ENCODE assay signal across 7 cellular contexts in genomic region chr22:38201371-38201717, GRCh38. TPM values are rescaled to one million over a fixed set of nuclear protein-coding genes. Genes with fewer than 3 reads are reported as not detected.
DNase-seq lines count a peak whose midpoint lies in the region; ATAC-seq, FAIRE-seq and TF ChIP-seq lines count a peak whose summit lies in the region.

No MANE protein-coding gene starts in this region.

- peaks cover 5% of the 10 kb centered on the region; the same call in 1 of the 2 replicates for H3K36me3 Mint-ChIP-seq in HFFc6 (ENCODE audit: low read depth)
- H3K36me3 Mint-ChIP-seq in activated T-helper 2 cell treated with anti-CD3 and anti-CD28 coated beads, Interferon-gamma antibody, Interleukin-2, Interleukin-4, amounts not matched to agents 10 μg/mL and 5 μg/mL and 100 μg/mL, durations not matched to agents 14 hours and 24 hours and 36 hours (ENCODE audit: low read depth) = no peaks in the 10 kb centered on the region

- peak overlapping the region; percentile 94 for H3K27ac Mint-ChIP-seq in HFFc6
- H3K27ac Mint-ChIP-seq in activated T-helper 2 cell treated with anti-CD3 and anti-CD28 coated beads, Interferon-gamma antibody, Interleukin-2, Interleukin-4, amounts not matched to agents 10 μg/mL and 5 μg/mL and 100 μg/mL, durations not matched to agents 14 hours and 24 hours and 36 hours = peak overlapping the region; percentile 68

- no peak for DNase-seq in HFFc6
- DNase-seq in activated T-helper 2 cell treated with anti-CD3 and anti-CD28 coated beads, Interferon-gamma antibody, Interleukin-2, Interleukin-4, amounts not matched to agents 10 μg/mL and 5 μg/mL and 100 μg/mL, durations not matched to agents 14 hours and 24 hours and 36 hours (ENCODE audit: low spot score) = no peak
- DNase-seq in stomach = no peak
- no peak for DNase-seq in hypothalamus (lab: John Stamatoyannopoulos, UW)
- no peak for DNase-seq in GM12891 (ENCODE audit: insufficient read length, low spot score)

- no peak for FAIRE-seq in GM12891 (lab: Jason Lieb, UNC)

- H3K9ac ChIP-seq in iPS-15b (ENCODE audit: low read depth, low read length) = peak overlapping the region; percentile 60

- H3K36me3 ChIP-seq in iPS-15b (ENCODE audit: control insufficient read depth, insufficient read depth, low read length) (no peaks in the 10 kb centered on the region), stomach (peaks cover 0 to 6% (median 0%) of the 10 kb centered on the region in 4 donors)

- H3K4me3 ChIP-seq in iPS-15b (ENCODE audit: low read depth, low read length) = peak overlapping the region; percentile 88
- peak overlapping the region; percentile 69 to 96 (median 80) for H3K4me3 ChIP-seq in stomach

- TF ChIP-seq EP300 in stomach (IDR thresholded peaks at IDR 0.05) = no peak

- ATAC-seq in GM18858 (IDR thresholded peaks at IDR 0.05; ENCODE audit: unreplicated experiment) = no peak

- WGBS in stomach, 5 donors = 17 to 25% (median 22%) methylated on average over 7 to 8 of the region's 8 CpGs

- peak overlapping the region; percentile 89 for H3K4me3 Mint-ChIP-seq in HFFc6
- peak overlapping the region; percentile 83 for H3K4me3 Mint-ChIP-seq in activated T-helper 2 cell treated with anti-CD3 and anti-CD28 coated beads, Interferon-gamma antibody, Interleukin-2, Interleukin-4, amounts not matched to agents 10 μg/mL and 5 μg/mL and 100 μg/mL, durations not matched to agents 14 hours and 24 hours and 36 hours (ENCODE audit: low read depth)

- intact Hi-C loops in activated T-helper 2 cell treated with anti-CD3 and anti-CD28 coated beads, Interferon-gamma antibody, Interleukin-2, Interleukin-4, amounts not matched to agents 10 μg/mL and 5 μg/mL and 100 μg/mL, durations not matched to agents 14 hours and 24 hours and 36 hours (cut with micrococcal nuclease) = loop anchor here (1.0 to 5.0 kb wide), 2 partner anchors 20 to 116 kb away; partner anchors contain the start of genes CSNK1E and PLA2G6
- intact Hi-C loops in stomach (cut with DNase I; ENCODE audit: low total_unique reads) = no loop called here

- H3K4me1 Mint-ChIP-seq in HFFc6 (ENCODE audit: low read depth) = peaks cover 51% of the 10 kb centered on the region
- H3K4me1 Mint-ChIP-seq in activated T-helper 2 cell treated with anti-CD3 and anti-CD28 coated beads, Interferon-gamma antibody, Interleukin-2, Interleukin-4, amounts not matched to agents 10 μg/mL and 5 μg/mL and 100 μg/mL, durations not matched to agents 14 hours and 24 hours and 36 hours (ENCODE audit: low read depth) = peaks cover 26% of the 10 kb centered on the region

- peaks cover 4% of the 10 kb centered on the region for H3K4me1 ChIP-seq in iPS-15b (ENCODE audit: control insufficient read depth, insufficient read depth, low read length)
- peaks cover 18 to 43% (median 34%) of the 10 kb centered on the region in 4 donors for H3K4me1 ChIP-seq in stomach

- peaks cover 12% of the 10 kb centered on the region for H3K27me3 Mint-ChIP-seq in HFFc6 (ENCODE audit: insufficient read depth)
- H3K27me3 Mint-ChIP-seq in activated T-helper 2 cell treated with anti-CD3 and anti-CD28 coated beads, Interferon-gamma antibody, Interleukin-2, Interleukin-4, amounts not matched to agents 10 μg/mL and 5 μg/mL and 100 μg/mL, durations not matched to agents 14 hours and 24 hours and 36 hours (ENCODE audit: low read depth) = no peaks in the 10 kb centered on the region

- H3K27me3 ChIP-seq in iPS-15b (ENCODE audit: control insufficient read depth, insufficient read depth, low read length) (peaks cover 28% of the 10 kb centered on the region), stomach (no peaks in the 10 kb centered on the region)

- TF ChIP-seq CTCF in HFFc6 (IDR thresholded peaks at IDR 0.05) (no peak), stomach (IDR thresholded peaks at IDR 0.05) (no peak)

- H3K9me3 ChIP-seq in iPS-15b (ENCODE audit: control insufficient read depth, insufficient read depth, low read length) (no peaks in the 10 kb centered on the region), stomach (no peaks in the 10 kb centered on the region)

- no peaks in the 10 kb centered on the region; the same call in 1 of the 2 replicates for H3K9me3 Mint-ChIP-seq in HFFc6
- H3K9me3 Mint-ChIP-seq in activated T-helper 2 cell treated with anti-CD3 and anti-CD28 coated beads, Interferon-gamma antibody, Interleukin-2, Interleukin-4, amounts not matched to agents 10 μg/mL and 5 μg/mL and 100 μg/mL, durations not matched to agents 14 hours and 24 hours and 36 hours = no peaks in the 10 kb centered on the region

- TF ChIP-seq POLR2A in stomach (IDR thresholded peaks at IDR 0.05) (no peak), GM12891 (IDR thresholded peaks at IDR 0.05; ENCODE audit: low read depth, low read length) (no peak)

- H3K27ac ChIP-seq in stomach = peak overlapping the region; percentile 98 to 100 (median 100)

TF ChIP-seq in GM12891, 5 proteins besides CTCF, POLR2A, EP300 and RAD21:
- no peak for TF ChIP-seq POLR2AphosphoS5 (IDR thresholded peaks at IDR 0.05; ENCODE audit: low read depth, low read length)
- no peak for TF ChIP-seq SPI1 (IDR thresholded peaks at IDR 0.05; ENCODE audit: low read depth, low read length)
- no peak for TF ChIP-seq PAX5 (IDR thresholded peaks at IDR 0.05; ENCODE audit: insufficient read depth, low read length, severe bottlenecking)
- TF ChIP-seq TAF1 (IDR thresholded peaks at IDR 0.05; ENCODE audit: low read depth, low read length) = no peak
- TF ChIP-seq POU2F2 (IDR thresholded peaks at IDR 0.05; ENCODE audit: low read depth, low read length) = no peak
TF ChIP-seq in GM12891: peak in this region for 0.

RNA-seq across cellular contexts. Expression of gene MAFF, which starts 0.5 kb away (rescaled TPM):
- 10 to 100 TPM; 17.2 to 24.1 (median 22.8) TPM for total RNA-seq in HFFc6 (2021; fragmentation: NEBNext Ultra II Directional; extraction: Animal tissue kit (Norgen Biotek cat#: 25700))
- total RNA-seq in activated T-helper 2 cell treated with anti-CD3 and anti-CD28 coated beads, Interferon-gamma antibody, Interleukin-2, Interleukin-4, amounts not matched to agents 10 μg/mL and 5 μg/mL and 100 μg/mL, durations not matched to agents 14 hours and 24 hours and 36 hours = 13.5 and 15.3 TPM in 2 replicates
- 100 to 1,000 TPM in 2 of 5 donors, 10 to 100 TPM in 1, 1 to 10 TPM in 1, under 1 TPM in 1; 0.58 to 130 (median 58.9) TPM for total RNA-seq in stomach
- polyA plus RNA-seq in stomach = 10 to 100 TPM; 16.0 to 65.7 (median 35.7) TPM
- polyA plus RNA-seq in GM12891 (2012; ENCODE audit: low read depth, missing spikeins) = 2.6 TPM

RNA-seq across cellular contexts. Expression of gene PLA2G6, which starts 19.7 kb away (rescaled TPM):
- total RNA-seq in HFFc6 (2021; fragmentation: NEBNext Ultra II Directional; extraction: Animal tissue kit (Norgen Biotek cat#: 25700)) = 1 to 10 TPM; 4.1 to 6.6 (median 5.3) TPM
- 32.8 and 36.0 TPM in 2 replicates for total RNA-seq in activated T-helper 2 cell treated with anti-CD3 and anti-CD28 coated beads, Interferon-gamma antibody, Interleukin-2, Interleukin-4, amounts not matched to agents 10 μg/mL and 5 μg/mL and 100 μg/mL, durations not matched to agents 14 hours and 24 hours and 36 hours
- total RNA-seq in stomach = 10 to 100 TPM; 24.0 to 68.3 (median 30.0) TPM
- 10 to 100 TPM in 2 of 3 donors, 1 to 10 TPM in 1; 6.0 to 24.8 (median 11.8) TPM for polyA plus RNA-seq in stomach
- polyA plus RNA-seq in GM12891 (2012; ENCODE audit: low read depth, missing spikeins) = 19.4 TPM
